Comparison of ENCODE assay signal across 8 cellular contexts in genomic region chr2:97094772-97095611, GRCh38. TPM values are rescaled to one million over a fixed set of nuclear protein-coding genes. Genes with fewer than 3 reads are reported as not detected.
A peak's percentile ranks its signal among the peaks of the same experiment; 100 is the strongest.
DNase-seq lines count a peak whose midpoint lies in the region; ATAC-seq lines count a peak whose summit lies in the region.
"Not testable (repeated sequence)": the region's sequence is repeated elsewhere in the genome, so short reads cannot be mapped to it uniquely, and the experiment has no call there.

Gene FAHD2B, minus strand, starts transcription at chr2:97094882. Its CDS starts 3,176 bp downstream, at chr2:97091706.

- H3K36me3 Mint-ChIP-seq in activated CD4-positive, alpha-beta T cell treated with anti-CD3 and anti-CD28 coated beads, Interleukin-2, amount 10 ng/mL, durations not matched to agents 24 days and 14 days (ENCODE audit: low read depth): not testable (repeated sequence)

- not testable (repeated sequence) for H3K4me1 Mint-ChIP-seq in activated CD4-positive, alpha-beta T cell treated with anti-CD3 and anti-CD28 coated beads, Interleukin-2, amount 10 ng/mL, durations not matched to agents 24 days and 14 days

- H3K4me3 Mint-ChIP-seq in activated CD4-positive, alpha-beta T cell treated with anti-CD3 and anti-CD28 coated beads, Interleukin-2, amount 10 ng/mL, durations not matched to agents 24 days and 14 days: peak within 1 kb of the TSS; percentile 81

- intact Hi-C loops in activated CD4-positive, alpha-beta T cell treated with anti-CD3 and anti-CD28 coated beads, Interleukin-2, amount 10 ng/mL, durations not matched to agents 24 days and 14 days (cut with micrococcal nuclease): not testable (repeated sequence)

- ATAC-seq in GM19324 (IDR thresholded peaks at IDR 0.05; ENCODE audit: low FRiP score, unreplicated experiment) (peak; percentile 85), HG03280 (IDR thresholded peaks at IDR 0.05; ENCODE audit: unreplicated experiment) (peak; percentile 89)

- H3K27me3 Mint-ChIP-seq in activated CD4-positive, alpha-beta T cell treated with anti-CD3 and anti-CD28 coated beads, Interleukin-2, amount 10 ng/mL, durations not matched to agents 24 days and 14 days: peaks cover 24% of the 10 kb centered on the region

- peak; percentile 3 for DNase-seq in AG08395 (ENCODE audit: low spot score)
- DNase-seq in NCI-H510A treated with DMSO at 0.1 percent for 48 hours (lab: John Stamatoyannopoulos, UW): peak; percentile 36
- peak; percentile 95 for DNase-seq in activated CD4-positive, alpha-beta T cell treated with anti-CD3 and anti-CD28 coated beads, Interleukin-2, amount 10 ng/mL, durations not matched to agents 24 days and 14 days
- DNase-seq in central memory CD4-positive, alpha-beta T cell: peak; percentile 74
- DNase-seq in islet precursor cell: peak; percentile 78
- peak; percentile 49 to 70 for DNase-seq in stimulated activated CD4-positive, alpha-beta T cell treated with anti-CD3 and anti-CD28 coated beads, Interleukin-15, amount 100 ng/mL, for 1 hour (ENCODE audit: low read depth in 1 of 2, low spot score in 1 of 2)

- H3K27ac Mint-ChIP-seq in activated CD4-positive, alpha-beta T cell treated with anti-CD3 and anti-CD28 coated beads, Interleukin-2, amount 10 ng/mL, durations not matched to agents 24 days and 14 days: peak within 1 kb of the TSS; percentile 69

- H3K9me3 Mint-ChIP-seq in activated CD4-positive, alpha-beta T cell treated with anti-CD3 and anti-CD28 coated beads, Interleukin-2, amount 10 ng/mL, durations not matched to agents 24 days and 14 days: peaks cover 11% of the 10 kb centered on the region

RNA-seq across cellular contexts. Expression of gene FAHD2B, which starts in this region (rescaled TPM):
- 22.3 and 24.3 TPM in 2 replicates for total RNA-seq in activated CD4-positive, alpha-beta T cell treated with anti-CD3 and anti-CD28 coated beads, Interleukin-2, amount 10 ng/mL, durations not matched to agents 24 days and 14 days

Comparison
In these comparisons a context has a peak if more than half of its experiments do, and no peak if none do; other contexts are left out.
1. Peak in every context shown above with its lines: DNase-seq and ATAC-seq.
2. DNase-seq: peak in every context shown above with its lines; median percentile 95 in activated CD4-positive, alpha-beta T cell treated with anti-CD3 and anti-CD28 coated beads, Interleukin-2, amount 10 ng/mL, durations not matched to agents 24 days and 14 days; 78 in islet precursor cell; 74 in central memory CD4-positive, alpha-beta T cell; 60 in stimulated activated CD4-positive, alpha-beta T cell treated with anti-CD3 and anti-CD28 coated beads, Interleukin-15, amount 100 ng/mL, for 1 hour; 36 in NCI-H510A treated with DMSO at 0.1 percent for 48 hours; 3 in AG08395.